In genomic region chr19:32811151-32811550, GRCh38 we compare ENCODE assay signal across 16 cellular contexts. TPM values are rescaled to one million over a fixed set of nuclear protein-coding genes. Genes with fewer than 3 reads are reported as not detected.
DNase-seq lines count a peak whose midpoint lies in the region; ATAC-seq and TF ChIP-seq lines count a peak whose summit lies in the region.
"Had no signal": no experiment of that assay in that cellular context is flagged by ENCODE, and none has a peak within 500 bp of the region (broad histone marks: within the 10 kb centered on the region; RNA-seq: fewer than 3 reads in every experiment).

No MANE protein-coding gene starts in this region.

- no peaks in the 10 kb centered on the region for H3K9me3 ChIP-seq in mammary epithelial cell (replicated peaks; ENCODE audit: insufficient read depth, low read length)
- H3K9me3 ChIP-seq in Karpas-422 (ENCODE audit: low read length), result no peaks in the 10 kb centered on the region
- H3K9me3 ChIP-seq in upper lobe of right lung, result no peaks in the 10 kb centered on the region
- H3K9me3 ChIP-seq: HAP-1 had no signal

- CTCF ChIA-PET in mammary epithelial cell (lab: Charles Lee; ENCODE audit: low non-redundant PET), result no interaction called here
- CTCF ChIA-PET in MCF 10A (lab: Yijun Ruan, JAX), result interaction anchor here (0.7 kb wide), 1 partner anchor 1250 kb away, joined by 3 read pairs; no protein-coding TSS in a partner anchor

- POLR2A ChIA-PET in MCF 10A (lab: Yijun Ruan, JAX), result no interaction called here

- BruUV-seq in mammary epithelial cell (replicated peaks; lab: Mats Ljungman, UMichigan) (no TSS peak), MCF 10A (replicated peaks; lab: Mats Ljungman, UMichigan) (no TSS peak)

- no peak overlapping the region for H3K4me3 ChIP-seq in mammary epithelial cell (replicated peaks in 1 of 3; ENCODE audit: insufficient read depth in 1 of 3, low read depth in 2 of 3, low read length in 3 of 3)
- H3K4me3 ChIP-seq in Karpas-422 (ENCODE audit: low read length), result no peak overlapping the region
- H3K4me3 ChIP-seq in upper lobe of right lung, result no peak overlapping the region
- H3K4me3 ChIP-seq: HAP-1 had no signal

- H3K9me3 Mint-ChIP-seq in MCF 10A (ENCODE audit: unreplicated experiment), result no peaks in the 10 kb centered on the region
- H3K9me3 Mint-ChIP-seq: CD4-positive, alpha-beta memory T cell had no signal

- no peaks in the 10 kb centered on the region for H3K27me3 Mint-ChIP-seq in MCF 10A (ENCODE audit: insufficient read depth, unreplicated experiment)
- H3K27me3 Mint-ChIP-seq: CD4-positive, alpha-beta memory T cell had no signal

- H3K27me3 ChIP-seq in mammary epithelial cell (ENCODE audit: insufficient read depth, low read length), result no peaks in the 10 kb centered on the region
- no peaks in the 10 kb centered on the region for H3K27me3 ChIP-seq in Karpas-422 (ENCODE audit: low read length)
- H3K27me3 ChIP-seq in foreskin keratinocyte, result no peaks in the 10 kb centered on the region
- H3K27me3 ChIP-seq in upper lobe of right lung, result no peaks in the 10 kb centered on the region

- H3K4me1 ChIP-seq in mammary epithelial cell (ENCODE audit: insufficient read depth, low read length) (no peaks in the 10 kb centered on the region), Karpas-422 (ENCODE audit: low read length) (no peaks in the 10 kb centered on the region), foreskin keratinocyte (no peaks in the 10 kb centered on the region), upper lobe of right lung (no peaks in the 10 kb centered on the region)
- H3K4me1 ChIP-seq: HAP-1 had no signal

- H3K36me3 Mint-ChIP-seq in MCF 10A (ENCODE audit: insufficient read depth, unreplicated experiment), result no peaks in the 10 kb centered on the region

- dilution Hi-C loops in mammary epithelial cell (cut with HindIII; ENCODE audit: low sequenced_read_pairs), result no loop called here

- intact Hi-C loops in mammary epithelial cell (cut with micrococcal nuclease) (no loop called here), MCF 10A (cut with micrococcal nuclease) (no loop called here), upper lobe of right lung (cut with DNase I) (no loop called here)

- TF ChIP-seq CTCF in mammary epithelial cell (conservative IDR thresholded peaks at IDR 0.05 in 1 of 2, IDR thresholded peaks at IDR 0.05 in 1 of 2; ENCODE audit: extremely low read depth in 1 of 2, insufficient read depth in 1 of 2, low read depth in 1 of 2, low read length in 2 of 2) (no peak), MCF 10A (IDR thresholded peaks at IDR 0.05; ENCODE audit: unreplicated experiment) (no peak), foreskin keratinocyte (conservative IDR thresholded peaks at IDR 0.05) (no peak), upper lobe of right lung (IDR thresholded peaks at IDR 0.05) (no peak)

- no peak overlapping the region for H3K27ac Mint-ChIP-seq in MCF 10A (ENCODE audit: low read depth, unreplicated experiment)

- H2AFZ ChIP-seq in mammary epithelial cell (ENCODE audit: low read depth, low read length) (no peak overlapping the region), Karpas-422 (ENCODE audit: low read length) (no peak overlapping the region)

- no peaks in the 10 kb centered on the region for H3K36me3 ChIP-seq in mammary epithelial cell (ENCODE audit: insufficient read depth, low read length)
- H3K36me3 ChIP-seq in Karpas-422 (ENCODE audit: insufficient read depth, low read length), result no peaks in the 10 kb centered on the region
- H3K36me3 ChIP-seq in upper lobe of right lung, result no peaks in the 10 kb centered on the region
- H3K36me3 ChIP-seq: HAP-1 had no signal

- H3K27ac ChIP-seq in mammary epithelial cell (ENCODE audit: insufficient read depth, low read depth, low read length), result no peak overlapping the region
- no peak overlapping the region for H3K27ac ChIP-seq in Karpas-422 (ENCODE audit: low read length)
- H3K27ac ChIP-seq in foreskin keratinocyte, result no peak overlapping the region
- no peak overlapping the region for H3K27ac ChIP-seq in upper lobe of right lung

- no peak overlapping the region for H3K4me2 ChIP-seq in mammary epithelial cell (ENCODE audit: insufficient read depth, low read depth, low read length)
- no peak overlapping the region for H3K4me2 ChIP-seq in Karpas-422 (ENCODE audit: low read depth, low read length, poor library complexity, severe bottlenecking)

- peak; percentile 29 for ATAC-seq in foreskin keratinocyte
- ATAC-seq in upper lobe of right lung, result no peak

- no peaks in the 10 kb centered on the region for H3K79me2 ChIP-seq in mammary epithelial cell (ENCODE audit: insufficient read depth, low read length)
- H3K79me2 ChIP-seq in Karpas-422 (ENCODE audit: low read length), result no peaks in the 10 kb centered on the region

- 75% methylated on average over 11 of the region's 11 CpGs for WGBS in mammary epithelial cell (ENCODE audit: low coverage, missing lambda C conversion rate)

- in situ Hi-C loops in mammary epithelial cell (cut with MboI; ENCODE audit: low sequenced_read_pairs in 2 of 2), result no loop called here

- H4K20me1 ChIP-seq in mammary epithelial cell (ENCODE audit: insufficient read depth, low read length) (no peaks in the 10 kb centered on the region), Karpas-422 (ENCODE audit: insufficient read depth, low read depth, low read length) (no peaks in the 10 kb centered on the region)

- DNase-seq in mammary epithelial cell, result peak; percentile 50
- DNase-seq in MCF 10A (ENCODE audit: unreplicated experiment), result no peak
- DNase-seq in Karpas-422, result peak; percentile 11
- peak; percentile 40 to 61 for DNase-seq in foreskin keratinocyte
- DNase-seq in upper lobe of right lung, result peak; percentile 19
- no peak for DNase-seq in HCEC 1CT
- DNase-seq in putamen (ENCODE audit: low spot score), result no peak
- DNase-seq: C1 segment of cervical spinal cord; CD4-positive, alpha-beta memory T cell; COR-L47; DMS153; DND-41; GOT3 had no signal

- no peaks in the 10 kb centered on the region for H3K9me2 ChIP-seq in Karpas-422 (replicated peaks; ENCODE audit: insufficient read depth, low read length)

- H3K4me3 Mint-ChIP-seq in MCF 10A (ENCODE audit: unreplicated experiment), result no peak overlapping the region
- H3K4me3 Mint-ChIP-seq: CD4-positive, alpha-beta memory T cell had no signal

- H3K9ac ChIP-seq in mammary epithelial cell (ENCODE audit: insufficient read depth, low read length) (no peak overlapping the region), Karpas-422 (ENCODE audit: low read length) (no peak overlapping the region)

- H3K4me1 Mint-ChIP-seq in MCF 10A (ENCODE audit: insufficient read depth, unreplicated experiment), result peaks cover 9% of the 10 kb centered on the region

RNA-seq across cellular contexts. Expression of gene SLC7A9, which starts 58.4 kb away (rescaled TPM):
- under 1 TPM in 1 of 2 donors, not detected in 1; 0.17 TPM for total RNA-seq in mammary epithelial cell
- polyA plus RNA-seq in mammary epithelial cell, result 0.03 TPM
- polyA minus RNA-seq in mammary epithelial cell, result not detected
- total RNA-seq in MCF 10A (2022), result not detected in 2 replicates
- not detected in 2 replicates for total RNA-seq in Karpas-422 (2014; rRNA removed; shearing (Covaris generic); ENCODE audit: low replicate concordance)
- not detected in 2 replicates for total RNA-seq in foreskin keratinocyte
- polyA plus RNA-seq in foreskin keratinocyte, result 0.03 TPM in 1 of 2 replicates, not detected in the other
- total RNA-seq in upper lobe of right lung, result 0.46 TPM
- total RNA-seq: A172 had no signal
- polyA plus RNA-seq: BJ; CD4-positive, alpha-beta memory T cell had no signal

Comparison
In these comparisons a context has a peak if more than half of its experiments do, and no peak if none do; other contexts are left out.
1. DNase-seq: peak in mammary epithelial cell (single experiment), Karpas-422 (single experiment), foreskin keratinocyte (2 of 2) and upper lobe of right lung (single experiment); none in MCF 10A (single experiment), HCEC 1CT (single experiment) and putamen (single experiment).